ENCODE assay signal across 1 cellular context in genomic region chr1:89980605-89981004, GRCh38.
TF ChIP-seq lines count a peak whose summit lies in the region.

No MANE protein-coding gene starts in this region.

TF ChIP-seq in SK-N-SH, 30 proteins besides CTCF, POLR2A, EP300 and RAD21 (continued from another document):
- TF ChIP-seq, protein P1, sequence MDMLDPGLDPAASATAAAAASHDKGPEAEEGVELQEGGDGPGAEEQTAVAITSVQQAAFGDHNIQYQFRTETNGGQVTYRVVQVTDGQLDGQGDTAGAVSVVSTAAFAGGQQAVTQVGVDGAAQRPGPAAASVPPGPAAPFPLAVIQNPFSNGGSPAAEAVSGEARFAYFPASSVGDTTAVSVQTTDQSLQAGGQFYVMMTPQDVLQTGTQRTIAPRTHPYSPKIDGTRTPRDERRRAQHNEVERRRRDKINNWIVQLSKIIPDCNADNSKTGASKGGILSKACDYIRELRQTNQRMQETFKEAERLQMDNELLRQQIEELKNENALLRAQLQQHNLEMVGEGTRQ (IDR thresholded peaks at IDR 0.05; ENCODE audit: borderline replicate concordance, low read depth, low read length) = no peak
- no peak for TF ChIP-seq CHD2 (IDR thresholded peaks at IDR 0.05; ENCODE audit: low read length, partially characterized antibody)
TF ChIP-seq in SK-N-SH: peak in this region for 0.
